1 cellular context compared by ENCODE assay signal in genomic region chr16:85326794-85327181, GRCh38.
TF ChIP-seq lines count a peak whose summit lies in the region.

No MANE protein-coding gene starts in this region.

TF ChIP-seq in K562, 482 proteins besides CTCF, POLR2A, EP300 and RAD21 (continued from another document):
- no peak for TF ChIP-seq CREB3L1 (IDR thresholded peaks at IDR 0.05; ENCODE audit: borderline replicate concordance, low read depth)
TF ChIP-seq in K562: peak in this region for 1.
